7 cellular contexts compared by ENCODE assay signal in genomic region chr15:85504739-85505676, GRCh38.
DNase-seq lines count a peak whose midpoint lies in the region; ATAC-seq lines count a peak whose summit lies in the region.

No MANE protein-coding gene starts in this region.

- peak overlapping the region; percentile 62 for H3K9ac ChIP-seq in mesenchymal stem cell (ENCODE audit: low read length)

- no peak overlapping the region for H4K91ac ChIP-seq in mesenchymal stem cell (ENCODE audit: low read length)

- H2AK5ac ChIP-seq in mesenchymal stem cell (ENCODE audit: low read length, severe bottlenecking) = no peak overlapping the region

- H3K4ac ChIP-seq in mesenchymal stem cell (ENCODE audit: low read depth in 1 of 2, low read length in 2 of 2) = no peak overlapping the region

- H3K18ac ChIP-seq in mesenchymal stem cell (ENCODE audit: low read depth in 1 of 2, low read length in 2 of 2) = no peak overlapping the region

- H3K27me3 ChIP-seq in mesenchymal stem cell (ENCODE audit: control insufficient read depth in 1 of 2, insufficient read depth in 1 of 2, low read length in 2 of 2) = no peaks in the 10 kb centered on the region

- no peak overlapping the region for H2AFZ ChIP-seq in mesenchymal stem cell (ENCODE audit: low read depth, low read length)

- H3K9me3 ChIP-seq in T-helper 17 cell (ENCODE audit: control insufficient read depth, low read length, poor library complexity, severe bottlenecking) = no peaks in the 10 kb centered on the region
- H3K9me3 ChIP-seq in mesenchymal stem cell (ENCODE audit: control insufficient read depth, low read length) = no peaks in the 10 kb centered on the region

- H3K4me1 ChIP-seq in mesenchymal stem cell (ENCODE audit: control insufficient read depth, insufficient read depth, low read depth, low read length) = peaks cover 2% of the 10 kb centered on the region

- DNase-seq in GM04504 (ENCODE audit: low read depth) (peak; percentile 45), LoVo (ENCODE audit: low spot score) (peak; percentile 52), T-helper 17 cell (peak in 1 of 3 donors; percentile 35), dedifferentiated amniotic fluid mesenchymal stem cell (ENCODE audit: extremely low spot score) (peak; percentile 74), mesenchymal stem cell (peak; percentile 78), superior temporal gyrus (ENCODE audit: extremely low spot score) (peak; percentile 87)

- ATAC-seq in T-helper 17 cell (peak; percentile 49), HG02571 (IDR thresholded peaks at IDR 0.05; ENCODE audit: unreplicated experiment) (no peak)

- no peak overlapping the region for H3K14ac ChIP-seq in mesenchymal stem cell (ENCODE audit: low read length in 2 of 2)

- no peaks in the 10 kb centered on the region for H3K36me3 ChIP-seq in mesenchymal stem cell (ENCODE audit: control insufficient read depth in 1 of 2, insufficient read depth in 2 of 2, low read depth in 1 of 2, low read length in 2 of 2)

- H2BK5ac ChIP-seq in mesenchymal stem cell (ENCODE audit: low read depth, low read length, poor library complexity, severe bottlenecking) = no peak overlapping the region

- no peak overlapping the region for H3K4me3 ChIP-seq in mesenchymal stem cell (ENCODE audit: insufficient read depth in 1 of 2, low read depth in 1 of 2, low read length in 2 of 2)

- H2BK15ac ChIP-seq in mesenchymal stem cell (ENCODE audit: low read depth, poor library complexity, severe bottlenecking) = no peak overlapping the region

- peaks cover 60% of the 10 kb centered on the region for H3K4me1 Mint-ChIP-seq in T-helper 17 cell

- no peaks in the 10 kb centered on the region for H3K27me3 Mint-ChIP-seq in T-helper 17 cell

- peaks cover 22% of the 10 kb centered on the region for H3K79me1 ChIP-seq in mesenchymal stem cell (replicated peaks; ENCODE audit: low read length, poor library complexity, severe bottlenecking)

- no peak overlapping the region for H4K8ac ChIP-seq in mesenchymal stem cell (ENCODE audit: low read length)

- no peaks in the 10 kb centered on the region for H3K36me3 Mint-ChIP-seq in T-helper 17 cell (ENCODE audit: low read depth)

- WGBS in mesenchymal stem cell = 83% methylated on average over 8 of the region's 8 CpGs

- no peak overlapping the region for H3K23ac ChIP-seq in mesenchymal stem cell (ENCODE audit: low read length in 2 of 2)

- no peak overlapping the region for H3K4me2 ChIP-seq in mesenchymal stem cell (ENCODE audit: low read length, poor library complexity, severe bottlenecking)

- no peak overlapping the region for H3K27ac ChIP-seq in mesenchymal stem cell (ENCODE audit: low read length, poor library complexity, severe bottlenecking)

- peak overlapping the region in 1 of 2 experiments; percentile 77 for H2BK12ac ChIP-seq in mesenchymal stem cell (ENCODE audit: low read length in 2 of 2)

- H3K27ac Mint-ChIP-seq in T-helper 17 cell = peak overlapping the region; percentile 93

- no peak overlapping the region for H2BK120ac ChIP-seq in mesenchymal stem cell (ENCODE audit: low read depth, low read length)

- H3K4me3 Mint-ChIP-seq in T-helper 17 cell = no peak overlapping the region
